Comparison of ENCODE assay signal across 7 cellular contexts in the genomic region with DNA sequence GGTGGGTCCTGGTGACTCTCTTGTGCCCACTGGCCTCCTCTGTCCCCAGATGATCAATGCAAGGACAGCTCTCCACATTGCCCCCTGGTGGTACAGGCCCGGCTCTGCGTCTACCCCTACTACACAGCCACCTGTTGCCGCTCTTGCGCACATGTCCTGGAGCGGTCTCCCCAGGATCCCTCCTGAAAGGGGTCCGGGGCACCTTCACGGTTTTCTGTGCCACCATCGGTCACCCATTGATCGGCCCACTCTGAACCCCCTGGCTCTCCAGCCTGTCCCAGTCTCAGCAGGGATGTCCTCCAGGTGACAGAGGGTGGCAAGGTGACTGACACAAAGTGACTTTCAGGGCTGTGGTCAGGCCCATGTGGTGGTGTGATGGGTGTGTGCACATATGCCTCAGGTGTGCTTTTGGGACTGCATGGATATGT.
A peak's percentile ranks its signal among the peaks of the same experiment; 100 is the strongest.
DNase-seq lines count a peak whose midpoint lies in the region; ATAC-seq and TF ChIP-seq lines count a peak whose summit lies in the region.

No MANE protein-coding gene starts in this region.

- peak; percentile 40 to 49 for DNase-seq in NCI-H1930 (lab: John Stamatoyannopoulos, UW)
- peak; percentile 66 to 71 for DNase-seq in cardiac fibroblast (ENCODE audit: low read depth in 2 of 2)
- DNase-seq in kidney tubule cell (ENCODE audit: low spot score), result peak; percentile 71
- DNase-seq in stimulated activated CD4-positive, alpha-beta T cell treated with anti-CD3 and anti-CD28 coated beads, Interleukin-1b, Interleukin-23, amount 100 ng/mL, for 48 hours, result peak; percentile 73

- H3K27ac ChIP-seq in VCaP, result peak overlapping the region; percentile 100

- ATAC-seq in GM19035 (IDR thresholded peaks at IDR 0.05; ENCODE audit: unreplicated experiment), result no peak

- H3K4me3 ChIP-seq in cardiac fibroblast (replicated peaks in 1 of 2; ENCODE audit: low read depth in 2 of 2, low read length in 2 of 2), result peak overlapping the region in 1 of 2 donors; percentile 67

- TF ChIP-seq CTCF in GM12874 (IDR thresholded peaks at IDR 0.05; ENCODE audit: insufficient read depth, low read depth, low read length), result peak; percentile 97
- TF ChIP-seq CTCF in VCaP (conservative IDR thresholded peaks at IDR 0.05), result peak; percentile 91
- peak; percentile 90 for TF ChIP-seq CTCF in cardiac fibroblast (IDR thresholded peaks at IDR 0.05; ENCODE audit: low read depth, low read length)
